Comparison of ENCODE assay signal across 18 cellular contexts in the genomic region with DNA sequence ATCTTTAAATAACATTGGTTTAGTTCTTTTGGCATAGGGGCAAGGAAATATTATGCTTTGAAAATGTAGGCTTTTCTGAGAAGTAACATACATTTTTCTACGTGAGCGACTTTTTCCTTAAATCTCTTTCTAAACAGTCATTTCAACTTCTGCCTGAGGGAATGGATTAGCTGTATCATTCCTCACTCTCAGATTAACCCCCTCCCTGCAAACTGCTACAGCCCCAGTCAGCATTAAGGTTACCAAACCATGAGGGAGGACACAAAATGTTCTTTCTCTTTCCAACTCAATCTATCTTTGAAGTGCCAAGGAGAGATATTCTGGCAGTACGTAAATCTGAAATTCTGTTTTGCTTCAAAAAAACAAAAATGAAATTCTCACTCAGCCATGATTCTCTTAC.
DNase-seq lines count a peak whose midpoint lies in the region; ATAC-seq, FAIRE-seq and TF ChIP-seq lines count a peak whose summit lies in the region.
"Had no signal": no experiment of that assay in that cellular context is flagged by ENCODE, and none has a peak within 500 bp of the region (broad histone marks: within the 10 kb centered on the region; RNA-seq: fewer than 3 reads in every experiment).

No MANE protein-coding gene starts in this region.

- H3K36me3 Mint-ChIP-seq in astrocyte (ENCODE audit: low read depth, unreplicated experiment) = no peaks in the 10 kb centered on the region
- H3K36me3 Mint-ChIP-seq in effector memory CD8-positive, alpha-beta T cell (ENCODE audit: insufficient read depth) = no peaks in the 10 kb centered on the region
- H3K36me3 Mint-ChIP-seq in activated T-helper 1 cell treated with anti-CD3 and anti-CD28 coated beads, Interleukin-12 subunit alpha, Interleukin-12 subunit beta, Interleukin-2, Interleukin-4 antibody, amounts not matched to agents 30 ng/mL and 10 ng/mL and 1 ng/mL, durations not matched to agents 14 hours and 24 hours and 36 hours (ENCODE audit: low read depth) = no peaks in the 10 kb centered on the region

- H3K4me3 Mint-ChIP-seq in astrocyte (ENCODE audit: unreplicated experiment) = no peak overlapping the region
- no peak overlapping the region for H3K4me3 Mint-ChIP-seq in effector memory CD8-positive, alpha-beta T cell
- H3K4me3 Mint-ChIP-seq in activated T-helper 1 cell treated with anti-CD3 and anti-CD28 coated beads, Interleukin-12 subunit alpha, Interleukin-12 subunit beta, Interleukin-2, Interleukin-4 antibody, amounts not matched to agents 30 ng/mL and 10 ng/mL and 1 ng/mL, durations not matched to agents 14 hours and 24 hours and 36 hours = no peak overlapping the region
- H3K4me3 Mint-ChIP-seq: B cell; CD4-positive, alpha-beta T cell had no signal

- no peak for FAIRE-seq in astrocyte (lab: Jason Lieb, UNC)
- FAIRE-seq: G401.6, GM12891 had no signal

- no peak for ATAC-seq in effector memory CD8-positive, alpha-beta T cell (replicated peaks)
- ATAC-seq: Panc1 had no signal

- intact Hi-C loops in activated T-helper 1 cell treated with anti-CD3 and anti-CD28 coated beads, Interleukin-12 subunit alpha, Interleukin-12 subunit beta, Interleukin-2, Interleukin-4 antibody, amounts not matched to agents 30 ng/mL and 10 ng/mL and 1 ng/mL, durations not matched to agents 14 hours and 24 hours and 36 hours (cut with micrococcal nuclease) = no loop called here

- no peaks in the 10 kb centered on the region for H4K20me1 ChIP-seq in astrocyte (ENCODE audit: insufficient read depth, low read length)
- no peaks in the 10 kb centered on the region for H4K20me1 ChIP-seq in hepatocyte (ENCODE audit: insufficient read depth, poor library complexity, severe bottlenecking)

- H3K27me3 Mint-ChIP-seq in astrocyte (ENCODE audit: low read depth, unreplicated experiment) = no peaks in the 10 kb centered on the region
- no peaks in the 10 kb centered on the region for H3K27me3 Mint-ChIP-seq in effector memory CD8-positive, alpha-beta T cell
- H3K27me3 Mint-ChIP-seq in activated T-helper 1 cell treated with anti-CD3 and anti-CD28 coated beads, Interleukin-12 subunit alpha, Interleukin-12 subunit beta, Interleukin-2, Interleukin-4 antibody, amounts not matched to agents 30 ng/mL and 10 ng/mL and 1 ng/mL, durations not matched to agents 14 hours and 24 hours and 36 hours (ENCODE audit: insufficient read depth) = no peaks in the 10 kb centered on the region
- H3K27me3 Mint-ChIP-seq: B cell; CD4-positive, alpha-beta T cell had no signal

- TF ChIP-seq CTCF in astrocyte (IDR thresholded peaks at IDR 0.05; ENCODE audit: insufficient read depth, low read depth, low read length) (no peak), hepatocyte (IDR thresholded peaks at IDR 0.05; ENCODE audit: poor library complexity) (no peak)

- H3K36me3 ChIP-seq in astrocyte (ENCODE audit: insufficient read depth, low read length) (no peaks in the 10 kb centered on the region), hepatocyte (replicated peaks; ENCODE audit: insufficient read depth, low read depth) (no peaks in the 10 kb centered on the region)

- H3K4me3 ChIP-seq in astrocyte (ENCODE audit: insufficient read depth, low read depth, low read length) (no peak overlapping the region), hepatocyte (no peak overlapping the region)

- no peaks in the 10 kb centered on the region for H3K79me2 ChIP-seq in astrocyte (ENCODE audit: insufficient read depth, low read length)
- no peaks in the 10 kb centered on the region for H3K79me2 ChIP-seq in hepatocyte

- no peaks in the 10 kb centered on the region for H3K9me3 ChIP-seq in astrocyte (ENCODE audit: insufficient read depth, low read depth, low read length)
- H3K9me3 ChIP-seq in hepatocyte (ENCODE audit: low read depth) = no peaks in the 10 kb centered on the region

- H3K27ac Mint-ChIP-seq in astrocyte (ENCODE audit: unreplicated experiment) = peak overlapping the region; percentile 70
- no peak overlapping the region for H3K27ac Mint-ChIP-seq in effector memory CD8-positive, alpha-beta T cell
- no peak overlapping the region for H3K27ac Mint-ChIP-seq in activated T-helper 1 cell treated with anti-CD3 and anti-CD28 coated beads, Interleukin-12 subunit alpha, Interleukin-12 subunit beta, Interleukin-2, Interleukin-4 antibody, amounts not matched to agents 30 ng/mL and 10 ng/mL and 1 ng/mL, durations not matched to agents 14 hours and 24 hours and 36 hours
- H3K27ac Mint-ChIP-seq: B cell; CD4-positive, alpha-beta T cell had no signal

- 35% methylated on average over 3 of the region's 3 CpGs for WGBS in hepatocyte (ENCODE audit: low lambda C conversion rate, missing lambda C conversion rate)

- H3K9me2 ChIP-seq in hepatocyte (replicated peaks; ENCODE audit: insufficient read depth) = no peaks in the 10 kb centered on the region

- H3K27ac ChIP-seq in astrocyte (ENCODE audit: low read depth, low read length) = no peak overlapping the region
- peak overlapping the region; percentile 9 for H3K27ac ChIP-seq in hepatocyte
- H3K27ac ChIP-seq: KMS-11 had no signal

- H3K27me3 ChIP-seq in astrocyte (ENCODE audit: insufficient read depth, low read length) (no peaks in the 10 kb centered on the region), hepatocyte (no peaks in the 10 kb centered on the region)

- peaks cover 30% of the 10 kb centered on the region for H3K4me1 Mint-ChIP-seq in astrocyte (ENCODE audit: low read depth, unreplicated experiment)
- no peaks in the 10 kb centered on the region for H3K4me1 Mint-ChIP-seq in effector memory CD8-positive, alpha-beta T cell (ENCODE audit: low read depth in 2 of 2)
- H3K4me1 Mint-ChIP-seq in activated T-helper 1 cell treated with anti-CD3 and anti-CD28 coated beads, Interleukin-12 subunit alpha, Interleukin-12 subunit beta, Interleukin-2, Interleukin-4 antibody, amounts not matched to agents 30 ng/mL and 10 ng/mL and 1 ng/mL, durations not matched to agents 14 hours and 24 hours and 36 hours (ENCODE audit: low read depth) = no peaks in the 10 kb centered on the region
- H3K4me1 Mint-ChIP-seq: B cell had no signal

- H3K4me1 ChIP-seq in astrocyte (ENCODE audit: insufficient read depth, low read length) = no peaks in the 10 kb centered on the region
- H3K4me1 ChIP-seq in hepatocyte (ENCODE audit: insufficient read depth) = peaks cover 6% of the 10 kb centered on the region

- no peak overlapping the region for H3K9ac ChIP-seq in astrocyte (ENCODE audit: low read length)
- H3K9ac ChIP-seq: KMS-11 had no signal

- DNase-seq in NCI-H69 (lab: John Stamatoyannopoulos, UW) = peak; percentile 36
- no peak for DNase-seq in astrocyte (ENCODE audit: low read depth)
- DNase-seq in hepatocyte (ENCODE audit: low spot score) = no peak
- peak; percentile 59 for DNase-seq in retina
- DNase-seq in effector memory CD8-positive, alpha-beta T cell = no peak
- DNase-seq in activated T-helper 1 cell treated with anti-CD3 and anti-CD28 coated beads, Interleukin-12 subunit alpha, Interleukin-12 subunit beta, Interleukin-2, Interleukin-4 antibody, amounts not matched to agents 30 ng/mL and 10 ng/mL and 1 ng/mL, durations not matched to agents 14 hours and 24 hours and 36 hours (ENCODE audit: low spot score) = no peak
- DNase-seq in SHP77 (lab: John Stamatoyannopoulos, UW) = no peak
- DNase-seq: CD4-positive, alpha-beta T cell; DMS79 treated with DMSO at 0.1 percent for 48 hours; GOT3; NCI-H1092; NCI-H226; Right ventricle myocardium superior had no signal

- no peaks in the 10 kb centered on the region for H3K9me3 Mint-ChIP-seq in astrocyte (ENCODE audit: unreplicated experiment)
- peaks cover 0 to 5% of the 10 kb centered on the region in 2 donors for H3K9me3 Mint-ChIP-seq in effector memory CD8-positive, alpha-beta T cell
- peaks cover 13% of the 10 kb centered on the region for H3K9me3 Mint-ChIP-seq in activated T-helper 1 cell treated with anti-CD3 and anti-CD28 coated beads, Interleukin-12 subunit alpha, Interleukin-12 subunit beta, Interleukin-2, Interleukin-4 antibody, amounts not matched to agents 30 ng/mL and 10 ng/mL and 1 ng/mL, durations not matched to agents 14 hours and 24 hours and 36 hours

- H3K4me2 ChIP-seq in astrocyte (ENCODE audit: low read length) (no peak overlapping the region), hepatocyte (peak overlapping the region; percentile 50)
- H3K4me2 ChIP-seq: KMS-11 had no signal

- H2AFZ ChIP-seq in astrocyte (ENCODE audit: low read depth, low read length) = no peak overlapping the region
- no peak overlapping the region for H2AFZ ChIP-seq in hepatocyte

Comparison
In these comparisons a context has a peak if more than half of its experiments do, and no peak if none do; other contexts are left out.
1. DNase-seq: peak in NCI-H69 (single experiment) and retina (single experiment); none in astrocyte (single experiment), hepatocyte (single experiment), effector memory CD8-positive, alpha-beta T cell (0 of 3), activated T-helper 1 cell treated with anti-CD3 and anti-CD28 coated beads, Interleukin-12 subunit alpha, Interleukin-12 subunit beta, Interleukin-2, Interleukin-4 antibody, amounts not matched to agents 30 ng/mL and 10 ng/mL and 1 ng/mL, durations not matched to agents 14 hours and 24 hours and 36 hours (single experiment) and SHP77 (0 of 2).